In genomic region chr3:195897081-195897852, GRCh38 we compare ENCODE assay signal across 8 cellular contexts. TPM values are rescaled to one million over a fixed set of nuclear protein-coding genes. Genes with fewer than 3 reads are reported as not detected.
DNase-seq lines count a peak whose midpoint lies in the region; ATAC-seq, FAIRE-seq and TF ChIP-seq lines count a peak whose summit lies in the region.

No MANE protein-coding gene starts in this region.

- H3K14ac ChIP-seq in trophoblast cell (ENCODE audit: low read length), result peak overlapping the region; percentile 43

- H3K9me3 ChIP-seq in GM23248 (ENCODE audit: low read depth) (no peaks in the 10 kb centered on the region), SK-N-SH (no peaks in the 10 kb centered on the region), trophoblast cell (ENCODE audit: insufficient read depth, low read depth, low read length) (no peaks in the 10 kb centered on the region)

- DNase-seq in GM23248, result peak; percentile 89
- DNase-seq in SK-N-SH, result peak; percentile 83
- peak; percentile 48 to 61 for DNase-seq in trophoblast cell
- no peak for DNase-seq in D721Med (ENCODE audit: insufficient read length, low spot score)

- no peaks in the 10 kb centered on the region for H3K9me2 ChIP-seq in GM23248 (ENCODE audit: insufficient read depth)
- no peaks in the 10 kb centered on the region for H3K9me2 ChIP-seq in SK-N-SH

- H3K27ac ChIP-seq in GM23248 (peak overlapping the region; percentile 85), SK-N-SH (ENCODE audit: low read depth in 2 of 2, low read length in 1 of 2) (peak overlapping the region; percentile 81 to 92), trophoblast cell (ENCODE audit: low read depth, low read length) (peak overlapping the region; percentile 63)

- H4K8ac ChIP-seq in trophoblast cell (ENCODE audit: low read depth, low read length), result peak overlapping the region; percentile 24

- CTCF ChIA-PET in SK-N-SH (lab: Yijun Ruan, JAX), result interaction anchor here (1.0 to 29.0 kb wide), 4 partner anchors 11 to 179 kb away, joined by 3 to 606 read pairs (median 104); partner anchors contain the start of gene TNK2

- TF ChIP-seq EP300 in SK-N-SH (IDR thresholded peaks at IDR 0.05; ENCODE audit: borderline replicate concordance in 1 of 2, low read depth in 1 of 2, low read length in 1 of 2), result peak in 1 of 2 experiments; percentile 27; a peak in 1 of 4 replicates

- no peak for FAIRE-seq in D721Med (lab: Jason Lieb, UNC)

- H3K79me1 ChIP-seq in trophoblast cell (ENCODE audit: low read length), result peaks cover 27% of the 10 kb centered on the region

- POLR2A ChIA-PET in SK-N-SH (lab: Yijun Ruan, JAX), result interaction anchor here (2.2 kb wide), 1 partner anchor 11 kb away, joined by 8 read pairs; the partner anchor contains the start of gene TNK2

- no peak overlapping the region for H3K23ac ChIP-seq in trophoblast cell (ENCODE audit: low read length)

- WGBS in GM23248 (ENCODE audit: low coverage in 1 of 2, low lambda C conversion rate in 2 of 2, missing lambda C conversion rate in 2 of 2), 2 experiments, result 49 to 51% methylated on average over 10 of the region's 10 CpGs
- WGBS in SK-N-SH (ENCODE audit: low lambda C conversion rate), result 32% methylated on average over 8 of the region's 10 CpGs
- no CpG with 5 or more reads among the region's 10 CpGs for WGBS in trophoblast cell (ENCODE audit: extremely low coverage, insufficient coverage, insufficient read length)

- in situ Hi-C loops in GM23248 (cut with MboI), result no loop called here

- TF ChIP-seq CTCF in SK-N-SH (IDR thresholded peaks at IDR 0.05) (no peak), D721Med (IDR thresholded peaks at IDR 0.05; ENCODE audit: insufficient read depth, missing control alignments) (no peak)

- H3K36me3 ChIP-seq in GM23248 (ENCODE audit: low read depth), result no peaks in the 10 kb centered on the region
- no peaks in the 10 kb centered on the region for H3K36me3 ChIP-seq in SK-N-SH (replicated peaks in 1 of 2; ENCODE audit: control insufficient read depth in 1 of 2, insufficient read depth in 2 of 2, low read length in 1 of 2)
- peaks cover under 1 to 5% of the 10 kb centered on the region in 2 experiments for H3K36me3 ChIP-seq in trophoblast cell (ENCODE audit: control insufficient read depth in 1 of 2, insufficient read depth in 2 of 2, low read length in 2 of 2)

- H3K18ac ChIP-seq in trophoblast cell (ENCODE audit: low read length), result peak overlapping the region; percentile 60

- peak overlapping the region; percentile 7 for H3K4ac ChIP-seq in trophoblast cell (ENCODE audit: low read depth, low read length)

- peak overlapping the region; percentile 85 for H2AFZ ChIP-seq in GM23248
- 0 out of 2 replicates have a peak overlapping the region, but pooled peaks have one; percentile 9 for H2AFZ ChIP-seq in SK-N-SH (ENCODE audit: low read depth)
- peak overlapping the region; percentile 42 for H2AFZ ChIP-seq in trophoblast cell (ENCODE audit: insufficient read depth, low read length, poor library complexity)

- peak overlapping the region; percentile 55 for H2AK5ac ChIP-seq in trophoblast cell (ENCODE audit: low read length)

- peak; percentile 56 for ATAC-seq in esophagus mucosa
- no peak for ATAC-seq in HG02840 (IDR thresholded peaks at IDR 0.05; ENCODE audit: low FRiP score, unreplicated experiment)
- ATAC-seq in GM19455 (IDR thresholded peaks at IDR 0.05; ENCODE audit: unreplicated experiment), result no peak
- ATAC-seq in HG02885 (IDR thresholded peaks at IDR 0.05; ENCODE audit: poor library complexity, unreplicated experiment), result no peak

- H4K12ac ChIP-seq in trophoblast cell (ENCODE audit: low read depth, low read length), result no peak overlapping the region

- H3K4me1 ChIP-seq in GM23248 (ENCODE audit: insufficient read depth), result peaks cover 32% of the 10 kb centered on the region
- H3K4me1 ChIP-seq in SK-N-SH (ENCODE audit: control insufficient read depth in 1 of 2, insufficient read depth in 2 of 2, low read depth in 1 of 2, low read length in 1 of 2), result peaks cover 43 to 60% of the 10 kb centered on the region in 2 experiments; a peak in 3 of 4 replicates
- peaks cover 44 to 52% of the 10 kb centered on the region in 2 experiments for H3K4me1 ChIP-seq in trophoblast cell (ENCODE audit: control insufficient read depth in 1 of 2, insufficient read depth in 2 of 2, low read length in 2 of 2)

- H3K27me3 ChIP-seq in GM23248 (replicated peaks; ENCODE audit: insufficient read depth) (no peaks in the 10 kb centered on the region), SK-N-SH (ENCODE audit: insufficient read depth) (no peaks in the 10 kb centered on the region), trophoblast cell (ENCODE audit: insufficient read depth, low read length) (no peaks in the 10 kb centered on the region)

- peak overlapping the region; percentile 80 for H3K9ac ChIP-seq in GM23248
- peak overlapping the region; percentile 39; the same call in 1 of the 2 replicates for H3K9ac ChIP-seq in SK-N-SH
- no peak overlapping the region for H3K9ac ChIP-seq in trophoblast cell (ENCODE audit: low read length)

- H2BK5ac ChIP-seq in trophoblast cell (ENCODE audit: low read depth, low read length, poor library complexity), result peak overlapping the region; percentile 87

- peak overlapping the region; percentile 73 for H3K4me3 ChIP-seq in GM23248
- peak overlapping the region; percentile 1 to 99; a peak in 1 of 4 replicates for H3K4me3 ChIP-seq in SK-N-SH (ENCODE audit: low read depth in 2 of 2, low read length in 1 of 2)
- no peak overlapping the region for H3K4me3 ChIP-seq in trophoblast cell (ENCODE audit: low read depth, low read length)

- H3K4me2 ChIP-seq in GM23248 (ENCODE audit: unreplicated experiment), result peak overlapping the region; percentile 92
- peak overlapping the region; percentile 93 for H3K4me2 ChIP-seq in SK-N-SH
- H3K4me2 ChIP-seq in trophoblast cell (ENCODE audit: low read length), result peak overlapping the region; percentile 11

- no peak for TF ChIP-seq RAD21 in SK-N-SH (IDR thresholded peaks at IDR 0.05; ENCODE audit: low read length)

- H2BK12ac ChIP-seq in trophoblast cell (ENCODE audit: low read length), result peak overlapping the region; percentile 78

- H4K91ac ChIP-seq in trophoblast cell (ENCODE audit: low read depth, low read length), result peak overlapping the region; percentile 90

- H3F3A ChIP-seq in GM23248 (ENCODE audit: insufficient read depth), result peaks cover 23% of the 10 kb centered on the region
- peaks cover 37% of the 10 kb centered on the region for H3F3A ChIP-seq in SK-N-SH (replicated peaks; ENCODE audit: insufficient read depth)

- peaks cover 48% of the 10 kb centered on the region for H3K79me2 ChIP-seq in GM23248 (ENCODE audit: insufficient read depth)
- H3K79me2 ChIP-seq in SK-N-SH (ENCODE audit: insufficient read depth), result peaks cover 71% of the 10 kb centered on the region
- peaks cover 23% of the 10 kb centered on the region for H3K79me2 ChIP-seq in trophoblast cell (ENCODE audit: control insufficient read depth, insufficient read depth, low read length, poor library complexity)

- peak overlapping the region; percentile 74 for H2BK120ac ChIP-seq in trophoblast cell (ENCODE audit: insufficient read depth, low read length, poor library complexity)

- H4K20me1 ChIP-seq in GM23248 (ENCODE audit: insufficient read depth), result no peaks in the 10 kb centered on the region
- H4K20me1 ChIP-seq in SK-N-SH (ENCODE audit: insufficient read depth), result peaks cover 8% of the 10 kb centered on the region; the same call in 1 of the 2 replicates

TF ChIP-seq in SK-N-SH, 30 proteins besides CTCF, POLR2A, EP300 and RAD21 (continues in another document):
- no peak for TF ChIP-seq ELF1 (IDR thresholded peaks at IDR 0.05)
- TF ChIP-seq MEF2A (IDR thresholded peaks at IDR 0.05; ENCODE audit: borderline replicate concordance, low read depth), result no peak
- no peak for TF ChIP-seq USF1 (IDR thresholded peaks at IDR 0.05; ENCODE audit: borderline replicate concordance, low read depth)
- TF ChIP-seq NRF1 (IDR thresholded peaks at IDR 0.05; ENCODE audit: low read depth, low read length), result no peak
- no peak; the same call in 1 of the 2 replicates for TF ChIP-seq ZBTB33 (IDR thresholded peaks at IDR 0.05; ENCODE audit: borderline replicate concordance, low read depth)
- no peak for TF ChIP-seq EZH2phosphoT487 (IDR thresholded peaks at IDR 0.05; ENCODE audit: borderline replicate concordance, low read depth)
- no peak for TF ChIP-seq TAF1 (IDR thresholded peaks at IDR 0.05; ENCODE audit: borderline replicate concordance, low read depth, low read length)
- no peak for TF ChIP-seq POLR2AphosphoS5 (IDR thresholded peaks at IDR 0.05; ENCODE audit: low read depth, low read length)
- 0 out of 2 replicates have a peak, but pooled peaks have one; percentile 19 for TF ChIP-seq YY1 (IDR thresholded peaks at IDR 0.05; ENCODE audit: low read depth)

RNA-seq across cellular contexts. Expression of gene TNK2, which starts 11.1 kb away (rescaled TPM):
- total RNA-seq in GM23248 (2014; rRNA removed; shearing (Covaris generic)), result 8.5 and 12.3 TPM in 2 replicates
- 3.2 and 3.4 TPM in 2 replicates for polyA plus RNA-seq in GM23248 (2016; fragmentation: Nextera tagmentation; extraction: Ambion mirVana)
- polyA plus RNA-seq in SK-N-SH (2012; rRNA removed), result 11.3 and 17.3 TPM in 2 replicates
- polyA plus RNA-seq in SK-N-SH (2012; cell fraction: cytosol; rRNA removed), result 5.5 and 10.9 TPM in 2 replicates
- 119 and 155 TPM in 2 replicates for polyA plus RNA-seq in SK-N-SH (2012; cell fraction: nucleus; rRNA removed)
- total RNA-seq in esophagus mucosa, result 42.6 TPM
- polyA plus RNA-seq in trophoblast cell (2013), result 22.5 TPM in 2 replicates

Comparison
In these comparisons a context has a peak if more than half of its experiments do, and no peak if none do; other contexts are left out.
1. H2AFZ ChIP-seq: peak in every context shown above with its lines; median percentile 85 in GM23248; 42 in trophoblast cell; 9 in SK-N-SH.
2. H3K4me2 ChIP-seq: peak in every context shown above with its lines; median percentile 93 in SK-N-SH; 92 in GM23248; 11 in trophoblast cell.